1 cellular context compared by ENCODE assay signal in the genomic region with DNA sequence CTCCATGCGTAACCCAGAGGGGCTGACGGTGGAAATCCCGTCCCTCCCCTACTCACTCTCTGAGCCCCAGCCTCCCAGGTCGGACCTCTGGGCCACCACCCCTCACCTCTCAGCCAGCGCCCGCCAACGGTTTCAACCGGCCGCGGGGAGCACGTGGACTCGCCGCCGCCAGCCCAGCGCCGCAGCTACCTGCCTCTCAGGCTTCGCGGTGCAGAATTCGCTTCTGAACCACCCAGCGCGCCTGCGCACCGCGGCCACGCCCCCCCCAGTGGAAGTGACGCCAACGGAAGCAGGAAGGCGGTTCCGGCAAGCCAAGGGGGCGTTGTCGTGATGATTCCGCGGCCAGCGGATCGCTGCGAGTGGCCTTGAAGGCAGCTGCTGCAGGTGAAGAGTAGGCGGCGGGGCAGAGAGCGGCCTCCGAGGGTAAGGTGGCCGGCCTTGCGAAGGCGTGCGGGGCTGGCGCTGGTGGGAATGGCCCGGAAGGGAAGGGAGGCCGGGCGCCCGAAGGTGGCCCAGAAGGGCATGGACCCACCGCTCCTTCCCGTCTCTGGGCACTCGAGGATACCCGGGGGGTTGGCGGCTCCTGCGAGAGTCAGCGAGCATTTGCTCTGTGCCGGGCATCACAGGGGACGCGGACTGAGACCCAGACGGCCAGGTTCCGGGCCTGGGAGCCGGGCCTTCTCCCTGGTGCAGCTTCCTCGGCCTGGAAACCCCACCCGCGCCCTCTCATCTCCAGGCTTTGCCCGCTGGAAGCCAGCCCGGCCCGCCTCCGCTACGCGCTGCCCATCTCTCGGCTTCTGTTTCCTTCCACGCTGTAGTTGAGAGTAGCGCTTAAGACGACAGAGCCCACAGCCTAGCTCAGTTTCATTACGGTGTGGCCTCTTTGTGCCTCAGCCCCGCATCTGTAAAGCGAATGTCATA.
A peak's percentile ranks its signal among the peaks of the same experiment; 100 is the strongest.
TF ChIP-seq lines count a peak whose summit lies in the region.

A gene with protein sequence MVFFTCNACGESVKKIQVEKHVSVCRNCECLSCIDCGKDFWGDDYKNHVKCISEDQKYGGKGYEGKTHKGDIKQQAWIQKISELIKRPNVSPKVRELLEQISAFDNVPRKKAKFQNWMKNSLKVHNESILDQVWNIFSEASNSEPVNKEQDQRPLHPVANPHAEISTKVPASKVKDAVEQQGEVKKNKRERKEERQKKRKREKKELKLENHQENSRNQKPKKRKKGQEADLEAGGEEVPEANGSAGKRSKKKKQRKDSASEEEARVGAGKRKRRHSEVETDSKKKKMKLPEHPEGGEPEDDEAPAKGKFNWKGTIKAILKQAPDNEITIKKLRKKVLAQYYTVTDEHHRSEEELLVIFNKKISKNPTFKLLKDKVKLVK (minus strand): TSS at position 225 of the 921 bp plus-strand sequence. CDS start 6,412 bp downstream, outside the sequence.
A gene with protein sequence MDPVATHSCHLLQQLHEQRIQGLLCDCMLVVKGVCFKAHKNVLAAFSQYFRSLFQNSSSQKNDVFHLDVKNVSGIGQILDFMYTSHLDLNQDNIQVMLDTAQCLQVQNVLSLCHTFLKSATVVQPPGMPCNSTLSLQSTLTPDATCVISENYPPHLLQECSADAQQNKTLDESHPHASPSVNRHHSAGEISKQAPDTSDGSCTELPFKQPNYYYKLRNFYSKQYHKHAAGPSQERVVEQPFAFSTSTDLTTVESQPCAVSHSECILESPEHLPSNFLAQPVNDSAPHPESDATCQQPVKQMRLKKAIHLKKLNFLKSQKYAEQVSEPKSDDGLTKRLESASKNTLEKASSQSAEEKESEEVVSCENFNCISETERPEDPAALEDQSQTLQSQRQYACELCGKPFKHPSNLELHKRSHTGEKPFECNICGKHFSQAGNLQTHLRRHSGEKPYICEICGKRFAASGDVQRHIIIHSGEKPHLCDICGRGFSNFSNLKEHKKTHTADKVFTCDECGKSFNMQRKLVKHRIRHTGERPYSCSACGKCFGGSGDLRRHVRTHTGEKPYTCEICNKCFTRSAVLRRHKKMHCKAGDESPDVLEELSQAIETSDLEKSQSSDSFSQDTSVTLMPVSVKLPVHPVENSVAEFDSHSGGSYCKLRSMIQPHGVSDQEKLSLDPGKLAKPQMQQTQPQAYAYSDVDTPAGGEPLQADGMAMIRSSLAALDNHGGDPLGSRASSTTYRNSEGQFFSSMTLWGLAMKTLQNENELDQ (plus strand): TSS at position 322 of the 921 bp plus-strand sequence. CDS start 9,695 bp downstream, outside the sequence.

TF ChIP-seq in HepG2, 621 proteins besides CTCF, POLR2A, EP300 and RAD21 (continued from another document and continues in another):
- TF ChIP-seq, protein P1, sequence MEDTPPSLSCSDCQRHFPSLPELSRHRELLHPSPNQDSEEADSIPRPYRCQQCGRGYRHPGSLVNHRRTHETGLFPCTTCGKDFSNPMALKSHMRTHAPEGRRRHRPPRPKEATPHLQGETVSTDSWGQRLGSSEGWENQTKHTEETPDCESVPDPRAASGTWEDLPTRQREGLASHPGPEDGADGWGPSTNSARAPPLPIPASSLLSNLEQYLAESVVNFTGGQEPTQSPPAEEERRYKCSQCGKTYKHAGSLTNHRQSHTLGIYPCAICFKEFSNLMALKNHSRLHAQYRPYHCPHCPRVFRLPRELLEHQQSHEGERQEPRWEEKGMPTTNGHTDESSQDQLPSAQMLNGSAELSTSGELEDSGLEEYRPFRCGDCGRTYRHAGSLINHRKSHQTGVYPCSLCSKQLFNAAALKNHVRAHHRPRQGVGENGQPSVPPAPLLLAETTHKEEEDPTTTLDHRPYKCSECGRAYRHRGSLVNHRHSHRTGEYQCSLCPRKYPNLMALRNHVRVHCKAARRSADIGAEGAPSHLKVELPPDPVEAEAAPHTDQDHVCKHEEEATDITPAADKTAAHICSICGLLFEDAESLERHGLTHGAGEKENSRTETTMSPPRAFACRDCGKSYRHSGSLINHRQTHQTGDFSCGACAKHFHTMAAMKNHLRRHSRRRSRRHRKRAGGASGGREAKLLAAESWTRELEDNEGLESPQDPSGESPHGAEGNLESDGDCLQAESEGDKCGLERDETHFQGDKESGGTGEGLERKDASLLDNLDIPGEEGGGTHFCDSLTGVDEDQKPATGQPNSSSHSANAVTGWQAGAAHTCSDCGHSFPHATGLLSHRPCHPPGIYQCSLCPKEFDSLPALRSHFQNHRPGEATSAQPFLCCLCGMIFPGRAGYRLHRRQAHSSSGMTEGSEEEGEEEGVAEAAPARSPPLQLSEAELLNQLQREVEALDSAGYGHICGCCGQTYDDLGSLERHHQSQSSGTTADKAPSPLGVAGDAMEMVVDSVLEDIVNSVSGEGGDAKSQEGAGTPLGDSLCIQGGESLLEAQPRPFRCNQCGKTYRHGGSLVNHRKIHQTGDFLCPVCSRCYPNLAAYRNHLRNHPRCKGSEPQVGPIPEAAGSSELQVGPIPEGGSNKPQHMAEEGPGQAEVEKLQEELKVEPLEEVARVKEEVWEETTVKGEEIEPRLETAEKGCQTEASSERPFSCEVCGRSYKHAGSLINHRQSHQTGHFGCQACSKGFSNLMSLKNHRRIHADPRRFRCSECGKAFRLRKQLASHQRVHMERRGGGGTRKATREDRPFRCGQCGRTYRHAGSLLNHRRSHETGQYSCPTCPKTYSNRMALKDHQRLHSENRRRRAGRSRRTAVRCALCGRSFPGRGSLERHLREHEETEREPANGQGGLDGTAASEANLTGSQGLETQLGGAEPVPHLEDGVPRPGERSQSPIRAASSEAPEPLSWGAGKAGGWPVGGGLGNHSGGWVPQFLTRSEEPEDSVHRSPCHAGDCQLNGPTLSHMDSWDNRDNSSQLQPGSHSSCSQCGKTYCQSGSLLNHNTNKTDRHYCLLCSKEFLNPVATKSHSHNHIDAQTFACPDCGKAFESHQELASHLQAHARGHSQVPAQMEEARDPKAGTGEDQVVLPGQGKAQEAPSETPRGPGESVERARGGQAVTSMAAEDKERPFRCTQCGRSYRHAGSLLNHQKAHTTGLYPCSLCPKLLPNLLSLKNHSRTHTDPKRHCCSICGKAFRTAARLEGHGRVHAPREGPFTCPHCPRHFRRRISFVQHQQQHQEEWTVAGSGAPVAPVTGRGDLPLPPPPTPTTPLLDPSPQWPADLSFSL (CRISPR knock-in tag; IDR thresholded peaks at IDR 0.05), result no peak
- TF ChIP-seq ZNF792 (CRISPR knock-in tag; IDR thresholded peaks at IDR 0.05) (peak; percentile 72; the same call in 1 of the 2 replicates), ZNF225 (CRISPR knock-in tag; IDR thresholded peaks at IDR 0.05) (no peak; the same call in 1 of the 2 replicates), HNRNPL (IDR thresholded peaks at IDR 0.05; ENCODE audit: low read depth, low read length) (peak; percentile 48; the same call in 1 of the 2 replicates), ZNF33A (CRISPR knock-in tag; IDR thresholded peaks at IDR 0.05; ENCODE audit: borderline replicate concordance) (no peak), ZFP90 (CRISPR knock-in tag; IDR thresholded peaks at IDR 0.05; ENCODE audit: borderline replicate concordance) (peak; percentile 86), ZNF337 (CRISPR knock-in tag; IDR thresholded peaks at IDR 0.05; ENCODE audit: borderline replicate concordance, low read depth) (peak; percentile 92; the same call in 1 of the 2 replicates), IRF2 (CRISPR knock-in tag; IDR thresholded peaks at IDR 0.05) (no peak; the same call in 1 of the 2 replicates), RXRB (CRISPR knock-in tag; IDR thresholded peaks at IDR 0.05; ENCODE audit: borderline replicate concordance) (no peak; the same call in 1 of the 2 replicates), SATB2 (CRISPR knock-in tag; IDR thresholded peaks at IDR 0.05) (no peak), ONECUT2 (CRISPR knock-in tag; IDR thresholded peaks at IDR 0.05) (no peak), ZNF558 (CRISPR knock-in tag; IDR thresholded peaks at IDR 0.05; ENCODE audit: borderline replicate concordance) (no peak), KLF9 (CRISPR knock-in tag; IDR thresholded peaks at IDR 0.05; ENCODE audit: low read depth) (peak; percentile 99), ATF7 (IDR thresholded peaks at IDR 0.05) (no peak), ATF7 (CRISPR knock-in tag; IDR thresholded peaks at IDR 0.05) (peak; percentile 21; the same call in 1 of the 2 replicates), JUND (CRISPR knock-in tag; IDR thresholded peaks at IDR 0.05) (no peak; the same call in 1 of the 2 replicates), ZNF766 (CRISPR knock-in tag; IDR thresholded peaks at IDR 0.05; ENCODE audit: borderline replicate concordance) (no peak), NR1H2 (CRISPR knock-in tag; IDR thresholded peaks at IDR 0.05; ENCODE audit: borderline replicate concordance, low read depth) (peak; percentile 56; the same call in 1 of the 2 replicates), TRIM24 (CRISPR knock-in tag; IDR thresholded peaks at IDR 0.05) (no peak), FOXP1 (IDR thresholded peaks at IDR 0.05) (no peak), FOXP1 (CRISPR knock-in tag; IDR thresholded peaks at IDR 0.05) (no peak), ZNF556 (CRISPR knock-in tag; IDR thresholded peaks at IDR 0.05; ENCODE audit: borderline replicate concordance) (peak; percentile 77; the same call in 1 of the 2 replicates), TCF7L2 (IDR thresholded peaks at IDR 0.05; ENCODE audit: low read depth, low read length) (no peak), ZNF557 (CRISPR knock-in tag; IDR thresholded peaks at IDR 0.05) (peak; percentile 53; the same call in 1 of the 2 replicates)
- TF ChIP-seq, protein P2, sequence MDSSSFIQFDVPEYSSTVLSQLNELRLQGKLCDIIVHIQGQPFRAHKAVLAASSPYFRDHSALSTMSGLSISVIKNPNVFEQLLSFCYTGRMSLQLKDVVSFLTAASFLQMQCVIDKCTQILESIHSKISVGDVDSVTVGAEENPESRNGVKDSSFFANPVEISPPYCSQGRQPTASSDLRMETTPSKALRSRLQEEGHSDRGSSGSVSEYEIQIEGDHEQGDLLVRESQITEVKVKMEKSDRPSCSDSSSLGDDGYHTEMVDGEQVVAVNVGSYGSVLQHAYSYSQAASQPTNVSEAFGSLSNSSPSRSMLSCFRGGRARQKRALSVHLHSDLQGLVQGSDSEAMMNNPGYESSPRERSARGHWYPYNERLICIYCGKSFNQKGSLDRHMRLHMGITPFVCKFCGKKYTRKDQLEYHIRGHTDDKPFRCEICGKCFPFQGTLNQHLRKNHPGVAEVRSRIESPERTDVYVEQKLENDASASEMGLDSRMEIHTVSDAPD (CRISPR knock-in tag; IDR thresholded peaks at IDR 0.05), result 0 out of 2 replicates have a peak, but pooled peaks have one; percentile 34
- TF ChIP-seq, protein P3, sequence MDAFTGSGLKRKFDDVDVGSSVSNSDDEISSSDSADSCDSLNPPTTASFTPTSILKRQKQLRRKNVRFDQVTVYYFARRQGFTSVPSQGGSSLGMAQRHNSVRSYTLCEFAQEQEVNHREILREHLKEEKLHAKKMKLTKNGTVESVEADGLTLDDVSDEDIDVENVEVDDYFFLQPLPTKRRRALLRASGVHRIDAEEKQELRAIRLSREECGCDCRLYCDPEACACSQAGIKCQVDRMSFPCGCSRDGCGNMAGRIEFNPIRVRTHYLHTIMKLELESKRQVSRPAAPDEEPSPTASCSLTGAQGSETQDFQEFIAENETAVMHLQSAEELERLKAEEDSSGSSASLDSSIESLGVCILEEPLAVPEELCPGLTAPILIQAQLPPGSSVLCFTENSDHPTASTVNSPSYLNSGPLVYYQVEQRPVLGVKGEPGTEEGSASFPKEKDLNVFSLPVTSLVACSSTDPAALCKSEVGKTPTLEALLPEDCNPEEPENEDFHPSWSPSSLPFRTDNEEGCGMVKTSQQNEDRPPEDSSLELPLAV (CRISPR knock-in tag; conservative IDR thresholded peaks at IDR 0.05; ENCODE audit: low read depth), result no peak
- TF ChIP-seq, protein P4, sequence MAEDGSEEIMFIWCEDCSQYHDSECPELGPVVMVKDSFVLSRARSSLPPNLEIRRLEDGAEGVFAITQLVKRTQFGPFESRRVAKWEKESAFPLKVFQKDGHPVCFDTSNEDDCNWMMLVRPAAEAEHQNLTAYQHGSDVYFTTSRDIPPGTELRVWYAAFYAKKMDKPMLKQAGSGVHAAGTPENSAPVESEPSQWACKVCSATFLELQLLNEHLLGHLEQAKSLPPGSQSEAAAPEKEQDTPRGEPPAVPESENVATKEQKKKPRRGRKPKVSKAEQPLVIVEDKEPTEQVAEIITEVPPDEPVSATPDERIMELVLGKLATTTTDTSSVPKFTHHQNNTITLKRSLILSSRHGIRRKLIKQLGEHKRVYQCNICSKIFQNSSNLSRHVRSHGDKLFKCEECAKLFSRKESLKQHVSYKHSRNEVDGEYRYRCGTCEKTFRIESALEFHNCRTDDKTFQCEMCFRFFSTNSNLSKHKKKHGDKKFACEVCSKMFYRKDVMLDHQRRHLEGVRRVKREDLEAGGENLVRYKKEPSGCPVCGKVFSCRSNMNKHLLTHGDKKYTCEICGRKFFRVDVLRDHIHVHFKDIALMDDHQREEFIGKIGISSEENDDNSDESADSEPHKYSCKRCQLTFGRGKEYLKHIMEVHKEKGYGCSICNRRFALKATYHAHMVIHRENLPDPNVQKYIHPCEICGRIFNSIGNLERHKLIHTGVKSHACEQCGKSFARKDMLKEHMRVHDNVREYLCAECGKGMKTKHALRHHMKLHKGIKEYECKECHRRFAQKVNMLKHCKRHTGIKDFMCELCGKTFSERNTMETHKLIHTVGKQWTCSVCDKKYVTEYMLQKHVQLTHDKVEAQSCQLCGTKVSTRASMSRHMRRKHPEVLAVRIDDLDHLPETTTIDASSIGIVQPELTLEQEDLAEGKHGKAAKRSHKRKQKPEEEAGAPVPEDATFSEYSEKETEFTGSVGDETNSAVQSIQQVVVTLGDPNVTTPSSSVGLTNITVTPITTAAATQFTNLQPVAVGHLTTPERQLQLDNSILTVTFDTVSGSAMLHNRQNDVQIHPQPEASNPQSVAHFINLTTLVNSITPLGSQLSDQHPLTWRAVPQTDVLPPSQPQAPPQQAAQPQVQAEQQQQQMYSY (CRISPR knock-in tag; IDR thresholded peaks at IDR 0.05), result no peak
- TF ChIP-seq, protein P5, sequence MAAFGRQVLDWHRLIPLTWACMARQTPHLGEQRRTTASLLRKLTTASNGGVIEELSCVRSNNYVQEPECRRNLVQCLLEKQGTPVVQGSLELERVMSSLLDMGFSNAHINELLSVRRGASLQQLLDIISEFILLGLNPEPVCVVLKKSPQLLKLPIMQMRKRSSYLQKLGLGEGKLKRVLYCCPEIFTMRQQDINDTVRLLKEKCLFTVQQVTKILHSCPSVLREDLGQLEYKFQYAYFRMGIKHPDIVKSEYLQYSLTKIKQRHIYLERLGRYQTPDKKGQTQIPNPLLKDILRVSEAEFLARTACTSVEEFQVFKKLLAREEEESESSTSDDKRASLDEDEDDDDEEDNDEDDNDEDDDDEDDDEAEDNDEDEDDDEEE (CRISPR knock-in tag; IDR thresholded peaks at IDR 0.05), result no peak
- TF ChIP-seq, protein P6, sequence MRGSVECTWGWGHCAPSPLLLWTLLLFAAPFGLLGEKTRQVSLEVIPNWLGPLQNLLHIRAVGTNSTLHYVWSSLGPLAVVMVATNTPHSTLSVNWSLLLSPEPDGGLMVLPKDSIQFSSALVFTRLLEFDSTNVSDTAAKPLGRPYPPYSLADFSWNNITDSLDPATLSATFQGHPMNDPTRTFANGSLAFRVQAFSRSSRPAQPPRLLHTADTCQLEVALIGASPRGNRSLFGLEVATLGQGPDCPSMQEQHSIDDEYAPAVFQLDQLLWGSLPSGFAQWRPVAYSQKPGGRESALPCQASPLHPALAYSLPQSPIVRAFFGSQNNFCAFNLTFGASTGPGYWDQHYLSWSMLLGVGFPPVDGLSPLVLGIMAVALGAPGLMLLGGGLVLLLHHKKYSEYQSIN (CRISPR knock-in tag; IDR thresholded peaks at IDR 0.05; ENCODE audit: borderline replicate concordance), result no peak
- TF ChIP-seq, protein P7, sequence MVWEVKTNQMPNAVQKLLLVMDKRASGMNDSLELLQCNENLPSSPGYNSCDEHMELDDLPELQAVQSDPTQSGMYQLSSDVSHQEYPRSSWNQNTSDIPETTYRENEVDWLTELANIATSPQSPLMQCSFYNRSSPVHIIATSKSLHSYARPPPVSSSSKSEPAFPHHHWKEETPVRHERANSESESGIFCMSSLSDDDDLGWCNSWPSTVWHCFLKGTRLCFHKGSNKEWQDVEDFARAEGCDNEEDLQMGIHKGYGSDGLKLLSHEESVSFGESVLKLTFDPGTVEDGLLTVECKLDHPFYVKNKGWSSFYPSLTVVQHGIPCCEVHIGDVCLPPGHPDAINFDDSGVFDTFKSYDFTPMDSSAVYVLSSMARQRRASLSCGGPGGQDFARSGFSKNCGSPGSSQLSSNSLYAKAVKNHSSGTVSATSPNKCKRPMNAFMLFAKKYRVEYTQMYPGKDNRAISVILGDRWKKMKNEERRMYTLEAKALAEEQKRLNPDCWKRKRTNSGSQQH (CRISPR knock-in tag; IDR thresholded peaks at IDR 0.05; ENCODE audit: low read depth), result no peak; the same call in 1 of the 2 replicates
